18 cellular contexts compared by ENCODE assay signal in genomic region chr1:186903374-186904129, GRCh38.
DNase-seq lines count a peak whose midpoint lies in the region; ATAC-seq, FAIRE-seq and TF ChIP-seq lines count a peak whose summit lies in the region.
"Had no signal": no experiment of that assay in that cellular context is flagged by ENCODE, and none has a peak within 500 bp of the region (broad histone marks: within the 10 kb centered on the region; RNA-seq: fewer than 3 reads in every experiment).

No MANE protein-coding gene starts in this region.

- ATAC-seq in GM21526 (IDR thresholded peaks at IDR 0.05; ENCODE audit: low FRiP score, unreplicated experiment) (no peak), GM18502 (IDR thresholded peaks at IDR 0.05; ENCODE audit: poor library complexity, unreplicated experiment) (no peak)
- no peak for ATAC-seq in CD4-positive, alpha-beta T cell (ENCODE audit: poor library complexity)
- ATAC-seq: T-cell had no signal

- DNase-seq in AML-193 (lab: John Stamatoyannopoulos, UW) (peak; percentile 11 to 18), GM12891 (ENCODE audit: insufficient read length, low spot score) (no peak), NOMO-1 treated with DMSO at 0.1 percent for 48 hours (lab: John Stamatoyannopoulos, UW; ENCODE audit: unreplicated experiment) (peak; percentile 66), DMS79 treated with DMSO at 0.1 percent for 48 hours (lab: John Stamatoyannopoulos, UW) (no peak)
- DNase-seq in activated T-helper 2 cell treated with anti-CD3 and anti-CD28 coated beads, Interferon-gamma antibody, Interleukin-2, Interleukin-4, amounts not matched to agents 10 μg/mL and 5 μg/mL and 100 μg/mL, durations not matched to agents 14 hours and 24 hours and 36 hours (ENCODE audit: low spot score): no peak
- no peak for DNase-seq in CD4-positive, alpha-beta T cell
- DNase-seq: ACHN; CD8-positive, alpha-beta memory T cell; GM23248; NCI-H1105 treated with DMSO at 0.1 percent for 48 hours; NCI-H187; RPMI8226; T-cell had no signal

- H3K27me3 Mint-ChIP-seq in activated T-helper 2 cell treated with anti-CD3 and anti-CD28 coated beads, Interferon-gamma antibody, Interleukin-2, Interleukin-4, amounts not matched to agents 10 μg/mL and 5 μg/mL and 100 μg/mL, durations not matched to agents 14 hours and 24 hours and 36 hours (ENCODE audit: low read depth): no peaks in the 10 kb centered on the region
- H3K27me3 Mint-ChIP-seq in CD4-positive, alpha-beta T cell: no peaks in the 10 kb centered on the region
- H3K27me3 Mint-ChIP-seq: B cell; CD8-positive, alpha-beta memory T cell had no signal

- no peak for FAIRE-seq in GM12891 (lab: Jason Lieb, UNC)
- FAIRE-seq: HTR-8/SVneo had no signal

- peaks cover 10% of the 10 kb centered on the region for H3K9me3 Mint-ChIP-seq in activated T-helper 2 cell treated with anti-CD3 and anti-CD28 coated beads, Interferon-gamma antibody, Interleukin-2, Interleukin-4, amounts not matched to agents 10 μg/mL and 5 μg/mL and 100 μg/mL, durations not matched to agents 14 hours and 24 hours and 36 hours
- no peaks in the 10 kb centered on the region for H3K9me3 Mint-ChIP-seq in CD4-positive, alpha-beta T cell
- H3K9me3 Mint-ChIP-seq: T-cell had no signal

- H3K36me3 Mint-ChIP-seq in activated T-helper 2 cell treated with anti-CD3 and anti-CD28 coated beads, Interferon-gamma antibody, Interleukin-2, Interleukin-4, amounts not matched to agents 10 μg/mL and 5 μg/mL and 100 μg/mL, durations not matched to agents 14 hours and 24 hours and 36 hours (ENCODE audit: low read depth): peaks cover 48% of the 10 kb centered on the region
- H3K36me3 Mint-ChIP-seq in CD4-positive, alpha-beta T cell (ENCODE audit: low read depth): no peaks in the 10 kb centered on the region
- H3K36me3 Mint-ChIP-seq: CD8-positive, alpha-beta memory T cell; T-cell had no signal

- no peak overlapping the region for H3K4me3 Mint-ChIP-seq in activated T-helper 2 cell treated with anti-CD3 and anti-CD28 coated beads, Interferon-gamma antibody, Interleukin-2, Interleukin-4, amounts not matched to agents 10 μg/mL and 5 μg/mL and 100 μg/mL, durations not matched to agents 14 hours and 24 hours and 36 hours (ENCODE audit: low read depth)
- no peak overlapping the region for H3K4me3 Mint-ChIP-seq in CD4-positive, alpha-beta T cell
- H3K4me3 Mint-ChIP-seq: B cell; CD8-positive, alpha-beta memory T cell; T-cell had no signal

- no peak for TF ChIP-seq POLR2A in GM12891 (IDR thresholded peaks at IDR 0.05; ENCODE audit: low read depth, low read length)

- no peaks in the 10 kb centered on the region for H3K27me3 ChIP-seq in CD4-positive, alpha-beta T cell (ENCODE audit: control insufficient read depth, insufficient read depth, low read length)
- H3K27me3 ChIP-seq: SJSA1 had no signal

- no peak for TF ChIP-seq CTCF in CD4-positive, alpha-beta T cell (IDR thresholded peaks at IDR 0.05)

- CTCF ChIA-PET in CD4-positive, alpha-beta T cell (lab: Charles Lee): no interaction called here

- intact Hi-C loops in activated T-helper 2 cell treated with anti-CD3 and anti-CD28 coated beads, Interferon-gamma antibody, Interleukin-2, Interleukin-4, amounts not matched to agents 10 μg/mL and 5 μg/mL and 100 μg/mL, durations not matched to agents 14 hours and 24 hours and 36 hours (cut with micrococcal nuclease): loop anchor here (5.0 kb wide), 2 partner anchors 84 to 286 kb away; no protein-coding TSS in a partner anchor
- intact Hi-C loops in CD4-positive, alpha-beta T cell (cut with DNase I, micrococcal nuclease): no loop called here

- peak overlapping the region; percentile 56 for H3K27ac Mint-ChIP-seq in activated T-helper 2 cell treated with anti-CD3 and anti-CD28 coated beads, Interferon-gamma antibody, Interleukin-2, Interleukin-4, amounts not matched to agents 10 μg/mL and 5 μg/mL and 100 μg/mL, durations not matched to agents 14 hours and 24 hours and 36 hours
- no peak overlapping the region for H3K27ac Mint-ChIP-seq in CD4-positive, alpha-beta T cell
- H3K27ac Mint-ChIP-seq: B cell; CD8-positive, alpha-beta memory T cell; T-cell had no signal

- H3K27ac ChIP-seq in CD4-positive, alpha-beta T cell (ENCODE audit: low read depth, low read length): no peak overlapping the region
- H3K27ac ChIP-seq: GM23248, SJSA1 had no signal

- H3K4me1 Mint-ChIP-seq in activated T-helper 2 cell treated with anti-CD3 and anti-CD28 coated beads, Interferon-gamma antibody, Interleukin-2, Interleukin-4, amounts not matched to agents 10 μg/mL and 5 μg/mL and 100 μg/mL, durations not matched to agents 14 hours and 24 hours and 36 hours (ENCODE audit: low read depth): peaks cover 46% of the 10 kb centered on the region
- H3K4me1 Mint-ChIP-seq in CD4-positive, alpha-beta T cell (ENCODE audit: low read depth): no peaks in the 10 kb centered on the region
- H3K4me1 Mint-ChIP-seq: B cell; CD8-positive, alpha-beta memory T cell; T-cell had no signal

- POLR2A ChIA-PET in CD4-positive, alpha-beta T cell (lab: Charles Lee): no interaction called here

- H3K9me3 ChIP-seq in CD4-positive, alpha-beta T cell (ENCODE audit: control insufficient read depth, low read length): no peaks in the 10 kb centered on the region
- H3K9me3 ChIP-seq: SJSA1 had no signal

TF ChIP-seq in GM12891, 5 proteins besides CTCF, POLR2A, EP300 and RAD21:
- TF ChIP-seq POU2F2 (IDR thresholded peaks at IDR 0.05; ENCODE audit: low read depth, low read length): no peak
- peak; percentile 63 for TF ChIP-seq SPI1 (IDR thresholded peaks at IDR 0.05; ENCODE audit: low read depth, low read length)
- TF ChIP-seq POLR2AphosphoS5 (IDR thresholded peaks at IDR 0.05; ENCODE audit: low read depth, low read length): no peak
TF ChIP-seq in GM12891: peak in this region for 1.

Comparison
In these comparisons a context has a peak if more than half of its experiments do, and no peak if none do; other contexts are left out.
1. DNase-seq: peak in AML-193 (2 of 2) and NOMO-1 treated with DMSO at 0.1 percent for 48 hours (single experiment); none in GM12891 (single experiment), activated T-helper 2 cell treated with anti-CD3 and anti-CD28 coated beads, Interferon-gamma antibody, Interleukin-2, Interleukin-4, amounts not matched to agents 10 μg/mL and 5 μg/mL and 100 μg/mL, durations not matched to agents 14 hours and 24 hours and 36 hours (single experiment), DMS79 treated with DMSO at 0.1 percent for 48 hours (single experiment) and CD4-positive, alpha-beta T cell (0 of 10).